ENCODE assay signal across 2 cellular contexts in the genomic region with DNA sequence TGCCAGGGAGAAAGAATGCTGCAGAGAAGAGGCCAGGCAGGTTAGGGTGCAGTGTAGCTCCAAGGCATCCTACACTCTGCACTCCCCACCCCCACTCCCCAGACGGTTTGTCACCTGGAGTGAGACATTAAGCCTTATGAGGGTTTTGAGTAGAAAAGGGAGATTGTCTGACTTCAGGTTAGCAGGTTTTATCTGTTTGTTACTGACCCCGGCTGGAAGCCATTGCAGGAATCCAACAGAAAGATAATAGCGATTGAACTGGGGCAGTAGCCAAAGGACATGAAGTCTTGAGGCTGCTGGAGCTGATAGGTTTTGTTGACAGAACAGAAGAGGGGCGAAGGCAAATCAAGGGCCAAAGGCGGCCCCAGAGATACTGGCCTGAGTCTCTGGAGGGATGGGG.
TF ChIP-seq lines count a peak whose summit lies in the region.

No MANE protein-coding gene starts in this region.

TF ChIP-seq in GM23338, 12 proteins besides CTCF, POLR2A, EP300 and RAD21:
- TF ChIP-seq EZH2phosphoT487 (IDR thresholded peaks at IDR 0.05; ENCODE audit: unreplicated experiment) (no peak), NANOG (IDR thresholded peaks at IDR 0.05; ENCODE audit: borderline replicate concordance) (no peak)

TF ChIP-seq in H1, 55 proteins besides CTCF, POLR2A, EP300 and RAD21:
- TF ChIP-seq ATF3 (IDR thresholded peaks at IDR 0.05; ENCODE audit: insufficient read depth, low read depth, low read length): no peak
TF ChIP-seq in H1: peak in this region for 0.
